In the genomic region with DNA sequence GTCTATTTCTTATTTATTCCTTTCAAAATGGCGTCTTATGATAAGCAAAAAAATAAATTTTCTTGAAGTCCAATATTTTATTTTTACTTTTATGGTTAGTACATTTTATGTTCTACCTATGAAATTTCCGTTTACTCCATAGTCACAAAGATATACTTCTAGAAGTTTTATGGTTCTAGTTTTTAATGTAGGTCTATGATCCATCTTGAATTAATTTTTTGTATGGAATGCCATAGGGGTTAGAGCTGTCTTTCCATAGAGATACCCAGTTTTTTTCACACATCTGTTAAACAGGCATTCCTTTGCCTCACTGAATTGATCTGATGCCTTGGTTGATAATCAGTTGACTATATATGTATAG, we compare ENCODE assay signal across 8 cellular contexts. TPM values are rescaled to one million over a fixed set of nuclear protein-coding genes. Genes with fewer than 3 reads are reported as not detected.
DNase-seq lines count a peak whose midpoint lies in the region; ATAC-seq and TF ChIP-seq lines count a peak whose summit lies in the region.

No MANE protein-coding gene starts in this region.

- H3K4me1 Mint-ChIP-seq in type B pancreatic cell (ENCODE audit: unreplicated experiment) = peaks cover 1% of the 10 kb centered on the region

- H3K4me1 ChIP-seq in cardiac muscle cell (ENCODE audit: low read depth) (peaks cover 8% of the 10 kb centered on the region), body of pancreas (peaks cover 8% of the 10 kb centered on the region), lower lobe of right lung (peaks cover 9% of the 10 kb centered on the region)

- H3K27ac ChIP-seq in cardiac muscle cell = peak overlapping the region; percentile 89
- H3K27ac ChIP-seq in body of pancreas = peak overlapping the region in 3 of 4 donors; percentile 52 to 67 (median 63)
- H3K27ac ChIP-seq in lower lobe of right lung = peak overlapping the region; percentile 68

- peak overlapping the region; percentile 83 for H3K27ac Mint-ChIP-seq in type B pancreatic cell

- H3K36me3 Mint-ChIP-seq in type B pancreatic cell = no peaks in the 10 kb centered on the region

- H3K27me3 ChIP-seq in cardiac muscle cell (no peaks in the 10 kb centered on the region), body of pancreas (no peaks in the 10 kb centered on the region), lower lobe of right lung (ENCODE audit: low read depth) (peaks cover 3% of the 10 kb centered on the region)

- H3K9me3 Mint-ChIP-seq in type B pancreatic cell = peaks cover 6% of the 10 kb centered on the region

- 4 to 9% methylated on average over 2 of the region's 2 CpGs for WGBS in body of pancreas, 2 donors

- DNase-seq in cardiac muscle cell (ENCODE audit: low read depth in 1 of 2, low spot score in 1 of 2) (no peak), left cardiac atrium (no peak), body of pancreas (no peak), lower lobe of right lung (no peak), type B pancreatic cell (ENCODE audit: extremely low spot score, unreplicated experiment) (no peak), HPDE6-E6E7 (ENCODE audit: extremely low spot score) (no peak)

- ATAC-seq in left cardiac atrium = no peak
- ATAC-seq in body of pancreas = no peak
- ATAC-seq in lower lobe of right lung = no peak
- ATAC-seq in HG02759 (IDR thresholded peaks at IDR 0.05; ENCODE audit: unreplicated experiment) = no peak
- no peak for ATAC-seq in GM21825 (IDR thresholded peaks at IDR 0.05; ENCODE audit: unreplicated experiment)

- TF ChIP-seq CTCF in cardiac muscle cell (IDR thresholded peaks at IDR 0.05; ENCODE audit: low read depth, low read length) = no peak
- TF ChIP-seq CTCF in body of pancreas (IDR thresholded peaks at IDR 0.05) = no peak
- no peak for TF ChIP-seq CTCF in lower lobe of right lung (IDR thresholded peaks at IDR 0.05)
- no peak for TF ChIP-seq CTCF in type B pancreatic cell (conservative IDR thresholded peaks at IDR 0.05)

- intact Hi-C loops in left cardiac atrium (cut with DNase I) (no loop called here), body of pancreas (cut with DNase I) (no loop called here), lower lobe of right lung (cut with DNase I) (no loop called here)

- H3K36me3 ChIP-seq in cardiac muscle cell (no peaks in the 10 kb centered on the region), body of pancreas (replicated peaks in 1 of 2; ENCODE audit: insufficient read depth in 1 of 2, low read depth in 2 of 2) (no peaks in the 10 kb centered on the region), lower lobe of right lung (no peaks in the 10 kb centered on the region)

- H3K27me3 Mint-ChIP-seq in type B pancreatic cell = peaks cover 18% of the 10 kb centered on the region

- TF ChIP-seq POLR2A in body of pancreas (IDR thresholded peaks at IDR 0.05) = no peak

- H3K4me3 ChIP-seq in cardiac muscle cell (peak overlapping the region; percentile 9), body of pancreas (no peak overlapping the region), lower lobe of right lung (peak overlapping the region; percentile 57)

- H3K9me3 ChIP-seq in cardiac muscle cell (ENCODE audit: low read depth) (no peaks in the 10 kb centered on the region), body of pancreas (peaks cover 0 to 4% (median 0%) of the 10 kb centered on the region in 3 donors), lower lobe of right lung (peaks cover 7% of the 10 kb centered on the region)

- H3K4me3 Mint-ChIP-seq in type B pancreatic cell = no peak overlapping the region

RNA-seq across cellular contexts. Expression of a gene that starts 24.9 kb away (rescaled TPM):
- total RNA-seq in cardiac muscle cell = not detected in 2 replicates
- polyA plus RNA-seq in cardiac muscle cell = 0.67 and 1.1 TPM in 2 replicates
- 1 to 10 TPM; 1.2 to 1.5 TPM for total RNA-seq in left cardiac atrium
- not detected for total RNA-seq in body of pancreas
- total RNA-seq in lower lobe of right lung = not detected
- total RNA-seq in type B pancreatic cell (ENCODE audit: low replicate concordance) = 1.1 TPM in 1 of 2 replicates, not detected in the other

Comparison
In these comparisons a context has a peak if more than half of its experiments do, and no peak if none do; other contexts are left out.
1. H3K4me3 ChIP-seq: peak in cardiac muscle cell (single experiment) and lower lobe of right lung (single experiment); none in body of pancreas (0 of 2).
2. Peak in every context shown above with its lines, with median percentiles within 50 percentile points of each other: H3K27ac ChIP-seq.